In genomic region chr20:5497556-5497955, GRCh38 we compare ENCODE assay signal across 25 cellular contexts.
"Had no signal": no experiment of that assay in that cellular context is flagged by ENCODE, and none has a peak within 500 bp of the region (broad histone marks: within the 10 kb centered on the region; RNA-seq: fewer than 3 reads in every experiment).

No MANE protein-coding gene starts in this region.

- H3K27ac ChIP-seq: colonic mucosa, coronary artery, dorsolateral prefrontal cortex, epithelial cell of prostate, esophagus muscularis mucosa, esophagus squamous epithelium, foreskin keratinocyte, gastrocnemius medialis, gastroesophageal sphincter, heart left ventricle, heart right ventricle had no signal

- H3K36me3 ChIP-seq: colonic mucosa, esophagus squamous epithelium, gastrocnemius medialis had no signal

- H3K4me3 Mint-ChIP-seq: dendritic cell treated with granulocyte-macrophage colony-stimulating factor and Interleukin-4, amounts not matched to agents 40 ng/mL and 50 ng/mL, for 4 days; effector memory CD8-positive, alpha-beta T cell; endodermal cell had no signal

- H3K27me3 ChIP-seq: colonic mucosa, dorsolateral prefrontal cortex, esophagus muscularis mucosa, esophagus squamous epithelium, gastrocnemius medialis, gastroesophageal sphincter, heart left ventricle, heart right ventricle had no signal

- H3K4me1 Mint-ChIP-seq: endodermal cell had no signal

- H3K9me3 ChIP-seq: colonic mucosa, esophagus squamous epithelium, gastrocnemius medialis had no signal

- ATAC-seq: effector memory CD8-positive, alpha-beta T cell; esophagus mucosa; foreskin keratinocyte; gastrocnemius medialis; gastroesophageal sphincter; heart left ventricle; heart right ventricle had no signal

- H3K4me3 ChIP-seq: colonic mucosa, coronary artery, dorsolateral prefrontal cortex, esophagus muscularis mucosa, esophagus squamous epithelium, gastrocnemius medialis, gastroesophageal sphincter, heart left ventricle, heart right ventricle had no signal

- H3K27ac Mint-ChIP-seq: dendritic cell treated with granulocyte-macrophage colony-stimulating factor and Interleukin-4, amounts not matched to agents 40 ng/mL and 50 ng/mL, for 4 days; effector memory CD8-positive, alpha-beta T cell; endodermal cell had no signal

- DNase-seq: colonic mucosa; cortex of kidney; dermis blood vessel endothelial cell; dorsolateral prefrontal cortex; effector CD4-positive, alpha-beta T cell; effector CD8-positive, alpha-beta T cell; effector memory CD4-positive, alpha-beta T cell; effector memory CD8-positive, alpha-beta T cell; endodermal cell; erythroblast; esophagus squamous epithelium; foreskin fibroblast; foreskin keratinocyte; foreskin melanocyte; gastrocnemius medialis; glutamatergic neuron; head of caudate nucleus; heart left ventricle; heart right ventricle had no signal

- H3K9me3 Mint-ChIP-seq: dendritic cell treated with granulocyte-macrophage colony-stimulating factor and Interleukin-4, amounts not matched to agents 40 ng/mL and 50 ng/mL, for 4 days; effector memory CD8-positive, alpha-beta T cell; endodermal cell had no signal

- H3K4me1 ChIP-seq: colonic mucosa, esophagus muscularis mucosa, esophagus squamous epithelium, gastrocnemius medialis, gastroesophageal sphincter, heart left ventricle, heart right ventricle had no signal
